Comparison of ENCODE assay signal across 12 cellular contexts in the genomic region with DNA sequence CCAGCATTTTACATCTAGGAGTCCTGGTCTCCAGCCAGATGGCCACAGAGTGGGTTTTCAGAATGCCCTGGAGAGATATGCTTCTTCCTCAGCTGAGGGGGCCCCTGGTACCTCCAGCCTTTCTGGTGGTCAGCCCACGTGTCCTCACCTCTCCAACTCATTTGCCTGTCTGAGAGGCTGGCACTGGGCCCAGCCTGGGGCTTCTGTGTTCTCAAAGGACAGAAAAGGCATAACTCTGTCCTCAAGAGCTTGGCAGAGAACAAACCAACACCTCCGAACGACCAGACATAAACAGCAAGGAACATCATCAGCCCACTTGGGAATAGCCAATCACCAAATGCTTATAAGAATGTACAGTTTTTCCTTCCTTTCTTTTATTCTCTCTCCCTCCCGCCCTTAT. TPM values are rescaled to one million over a fixed set of nuclear protein-coding genes. Genes with fewer than 3 reads are reported as not detected.
DNase-seq lines count a peak whose midpoint lies in the region; ATAC-seq and TF ChIP-seq lines count a peak whose summit lies in the region.
"Had no signal": no experiment of that assay in that cellular context is flagged by ENCODE, and none has a peak within 500 bp of the region (broad histone marks: within the 10 kb centered on the region; RNA-seq: fewer than 3 reads in every experiment).

No MANE protein-coding gene starts in this region.

- H4K20me1 ChIP-seq in BLaER1 treated with 17β-estradiol and CSF1 and Interleukin-3, amounts not matched to agents 10 nM and 100 nM = peaks cover 0 to 79% (median 29%) of the 10 kb centered on the region in 11 experiments; a peak in 14 of 22 replicates

- no peak for ATAC-seq in psoas muscle
- no peak for ATAC-seq in HG03139 (IDR thresholded peaks at IDR 0.05; ENCODE audit: unreplicated experiment)

- TF ChIP-seq POLR2A in adrenal gland (IDR thresholded peaks at IDR 0.05) = no peak

- H3K27me3 ChIP-seq in BLaER1 treated with 17β-estradiol and CSF1 and Interleukin-3, amounts not matched to agents 10 nM and 100 nM = no peaks in the 10 kb centered on the region
- H3K27me3 ChIP-seq in adrenal gland (no peaks in the 10 kb centered on the region), psoas muscle (ENCODE audit: insufficient read depth in 3 of 3, low read length in 2 of 3) (no peaks in the 10 kb centered on the region)
- H3K27me3 ChIP-seq: SJSA1 had no signal

- no peak overlapping the region for H3K4me3 ChIP-seq in BLaER1 treated with 17β-estradiol and CSF1 and Interleukin-3, amounts not matched to agents 10 nM and 100 nM
- H3K4me3 ChIP-seq in adrenal gland (no peak overlapping the region), psoas muscle (no peak overlapping the region)
- H3K4me3 ChIP-seq: SJSA1 had no signal

- no peaks in the 10 kb centered on the region for H3K9me3 ChIP-seq in BLaER1 treated with 17β-estradiol and CSF1 and Interleukin-3, amounts not matched to agents 10 nM and 100 nM (replicated peaks in 1 of 11)
- H3K9me3 ChIP-seq in adrenal gland (replicated peaks in 1 of 3) = no peaks in the 10 kb centered on the region
- H3K9me3 ChIP-seq in psoas muscle = no peaks in the 10 kb centered on the region
- H3K9me3 ChIP-seq: SJSA1 had no signal

- H3K9ac ChIP-seq in BLaER1 treated with 17β-estradiol and CSF1 and Interleukin-3, amounts not matched to agents 10 nM and 100 nM = peak overlapping the region in 6 of 11 experiments; percentile 9 to 85 (median 69); a peak in 8 of 22 replicates
- H3K9ac ChIP-seq: parathyroid adenoma had no signal

- TF ChIP-seq CTCF in adrenal gland (IDR thresholded peaks at IDR 0.05) (no peak), psoas muscle (IDR thresholded peaks at IDR 0.05) (no peak)

- WGBS in adrenal gland, 4 donors = 42 to 63% (median 54%) methylated on average over 3 to 4 of the region's 4 CpGs
- WGBS in psoas muscle, 3 donors = 59 to 73% (median 60%) methylated on average over 4 of the region's 4 CpGs

- H3K4me1 ChIP-seq in BLaER1 treated with 17β-estradiol and CSF1 and Interleukin-3, amounts not matched to agents 10 nM and 100 nM = peaks cover 89 to 100% (median 91%) of the 10 kb centered on the region in 10 experiments
- H3K4me1 ChIP-seq in adrenal gland (replicated peaks in 1 of 2) (peaks cover 19 to 84% of the 10 kb centered on the region in 2 donors), psoas muscle (peaks cover 23% of the 10 kb centered on the region)
- H3K4me1 ChIP-seq: parathyroid adenoma had no signal

- DNase-seq in adrenal gland (no peak), glomerular visceral epithelial cell (ENCODE audit: extremely low spot score) (peak; percentile 26), psoas muscle (no peak), HUDEP-2 (lab: John Stamatoyannopoulos, UW; ENCODE audit: unreplicated experiment in 76 of 76) (no peak), SKM-1 (lab: John Stamatoyannopoulos, UW; ENCODE audit: unreplicated experiment) (no peak), GOT3 (lab: John Stamatoyannopoulos, UW) (no peak)
- DNase-seq: activated B cell treated with CpG ODN at 0.5 μM for 24 hours, NCI-H524 had no signal

- H3K36me3 ChIP-seq in BLaER1 treated with 17β-estradiol and CSF1 and Interleukin-3, amounts not matched to agents 10 nM and 100 nM = peaks cover 23 to 70% (median 42%) of the 10 kb centered on the region in 11 experiments
- H3K36me3 ChIP-seq in adrenal gland (replicated peaks in 1 of 2) (peaks cover 0 to under 1% of the 10 kb centered on the region in 2 donors), psoas muscle (ENCODE audit: insufficient read depth in 1 of 2, low read depth in 1 of 2) (peaks cover 0 to 17% of the 10 kb centered on the region in 2 donors)

- intact Hi-C loops in adrenal gland (cut with DNase I) (no loop called here), psoas muscle (cut with DNase I) (no loop called here)

- H3K4me2 ChIP-seq in BLaER1 treated with 17β-estradiol and CSF1 and Interleukin-3, amounts not matched to agents 10 nM and 100 nM = peak overlapping the region; percentile 76 to 95 (median 87)

- H3K27ac ChIP-seq in BLaER1 treated with 17β-estradiol and CSF1 and Interleukin-3, amounts not matched to agents 10 nM and 100 nM = peak overlapping the region in 7 of 11 experiments; percentile 49 to 97 (median 81); a peak in 9 of 22 replicates
- H3K27ac ChIP-seq in adrenal gland (peak overlapping the region in 4 of 5 donors; percentile 70 to 94 (median 86)), psoas muscle (peak overlapping the region; percentile 71)

RNA-seq across cellular contexts. Expression of a gene that starts 17.1 kb away (rescaled TPM):
- total RNA-seq in adrenal gland (100 to 1,000 TPM in 5 of 8 donors, 10 to 100 TPM in 3; 69.2 to 214 (median 123) TPM), psoas muscle (10 to 100 TPM; 31.7 to 80.4 (median 54.3) TPM)
- polyA plus RNA-seq in adrenal gland (100 to 1,000 TPM in 1 of 3 donors, 10 to 100 TPM in 2; 43.2 to 116 (median 96.7) TPM), psoas muscle (10 to 100 TPM; 22.1 to 78.1 (median 28.6) TPM)

RNA-seq across cellular contexts. Expression of a gene that starts 34.7 kb away (rescaled TPM):
- total RNA-seq in adrenal gland = 100 to 1,000 TPM in 5 of 8 donors, 10 to 100 TPM in 3; 58.7 to 359 (median 120) TPM
- polyA plus RNA-seq in adrenal gland = 100 to 1,000 TPM in 2 of 3 donors, 10 to 100 TPM in 1; 59.6 to 176 (median 144) TPM
- total RNA-seq in psoas muscle = 10 to 100 TPM; 39.7 to 61.9 (median 45.8) TPM
- polyA plus RNA-seq in psoas muscle = 10 to 100 TPM; 21.9 to 32.3 (median 29.8) TPM

RNA-seq across cellular contexts. Expression of a gene that starts 40.1 kb away (rescaled TPM):
- 100 to 1,000 TPM in 3 of 8 donors, 10 to 100 TPM in 5; 51.9 to 136 (median 88.0) TPM for total RNA-seq in adrenal gland
- polyA plus RNA-seq in adrenal gland = 100 to 1,000 TPM in 2 of 3 donors, 10 to 100 TPM in 1; 60.0 to 242 (median 175) TPM
- total RNA-seq in psoas muscle = 100 to 1,000 TPM; 369 to 854 (median 688) TPM
- polyA plus RNA-seq in psoas muscle = 100 to 1,000 TPM; 310 to 845 (median 778) TPM

RNA-seq across cellular contexts. Expression of a gene that starts 51.5 kb away (rescaled TPM):
- total RNA-seq in adrenal gland = 100 to 1,000 TPM in 6 of 8 donors, 10 to 100 TPM in 2; 81.8 to 238 (median 117) TPM
- 100 to 1,000 TPM in 2 of 3 donors, 10 to 100 TPM in 1; 64.0 to 202 (median 166) TPM for polyA plus RNA-seq in adrenal gland
- 10 to 100 TPM; 26.5 to 46.1 (median 42.9) TPM for total RNA-seq in psoas muscle
- 10 to 100 TPM; 29.7 to 39.3 (median 31.5) TPM for polyA plus RNA-seq in psoas muscle

RNA-seq across cellular contexts. Expression of a gene that starts 58.9 kb away (rescaled TPM):
- total RNA-seq in adrenal gland = 10 to 100 TPM in 4 of 8 donors, 1 to 10 TPM in 4; 4.4 to 14.2 (median 10.3) TPM
- polyA plus RNA-seq in adrenal gland = 10 to 100 TPM in 2 of 3 donors, 1 to 10 TPM in 1; 2.1 to 27.1 (median 19.1) TPM
- total RNA-seq in psoas muscle = 10 to 100 TPM in 2 of 4 donors, 1 to 10 TPM in 2; 8.3 to 12.0 (median 10.3) TPM
- 10 to 100 TPM in 1 of 3 donors, 1 to 10 TPM in 2; 5.3 to 10.0 (median 8.4) TPM for polyA plus RNA-seq in psoas muscle
- total RNA-seq: SJSA1 had no signal
